Comparison of ENCODE assay signal across 1 cellular context in the genomic region with DNA sequence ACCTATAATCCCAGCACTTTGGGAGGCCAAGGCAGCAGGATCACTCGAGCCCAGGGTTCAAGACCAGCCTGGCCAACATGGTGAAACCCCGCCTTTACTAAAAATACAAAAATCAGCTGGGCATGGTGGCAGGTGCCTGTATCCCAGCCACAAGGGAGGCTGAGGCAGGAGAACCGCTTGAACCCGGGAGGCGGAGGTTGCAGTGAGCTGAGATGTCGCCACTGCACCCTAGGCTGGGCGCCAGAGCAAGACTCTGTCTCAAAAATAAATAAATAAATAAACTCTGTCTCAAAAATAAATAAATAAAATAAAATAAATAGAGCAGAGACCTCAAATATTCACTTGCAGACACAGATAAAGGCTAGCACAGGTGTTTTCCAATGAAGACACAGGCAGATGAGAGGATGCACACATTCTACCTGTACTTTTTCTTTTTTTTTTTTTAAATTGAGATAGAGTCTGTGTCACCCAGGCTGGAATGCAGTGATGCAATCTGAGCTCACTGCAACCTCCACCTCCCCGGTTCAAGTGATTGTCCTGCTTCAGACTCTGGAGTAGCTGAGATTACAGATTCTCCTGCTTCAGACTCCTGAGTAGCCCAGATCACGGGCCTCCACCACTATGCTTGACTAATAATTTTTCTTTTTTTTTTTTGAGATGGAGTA.
TF ChIP-seq lines count a peak whose summit lies in the region.

No MANE protein-coding gene starts in this region.

TF ChIP-seq in HEK293T, 16 proteins besides CTCF, POLR2A, EP300 and RAD21:
- TF ChIP-seq FOXK2 (IDR thresholded peaks at IDR 0.05) (no peak), ZNF384 (IDR thresholded peaks at IDR 0.05) (no peak), SP1 (IDR thresholded peaks at IDR 0.05) (no peak), ARNT (IDR thresholded peaks at IDR 0.05) (no peak), LEF1 (IDR thresholded peaks at IDR 0.05; ENCODE audit: borderline replicate concordance) (no peak), L3MBTL2 (conservative IDR thresholded peaks at IDR 0.05) (no peak), HDGF (IDR thresholded peaks at IDR 0.05; ENCODE audit: borderline replicate concordance) (no peak), FOXM1 (IDR thresholded peaks at IDR 0.05; ENCODE audit: borderline replicate concordance) (no peak), TARDBP (IDR thresholded peaks at IDR 0.05) (no peak), NFRKB (IDR thresholded peaks at IDR 0.05) (no peak), SUZ12 (IDR thresholded peaks at IDR 0.05) (no peak), FOXA1 (IDR thresholded peaks at IDR 0.05) (no peak), PKNOX1 (IDR thresholded peaks at IDR 0.05) (no peak), CTBP1 (IDR thresholded peaks at IDR 0.05; ENCODE audit: borderline replicate concordance) (no peak)
